ENCODE assay signal across 19 cellular contexts in genomic region chr2:21265752-21266151, GRCh38.
DNase-seq lines count a peak whose midpoint lies in the region; ATAC-seq, FAIRE-seq and TF ChIP-seq lines count a peak whose summit lies in the region.
"Had no signal": no experiment of that assay in that cellular context is flagged by ENCODE, and none has a peak within 500 bp of the region (broad histone marks: within the 10 kb centered on the region; RNA-seq: fewer than 3 reads in every experiment).

No MANE protein-coding gene starts in this region.

- intact Hi-C loops in K562 (cut with micrococcal nuclease) (no loop called here), dorsolateral prefrontal cortex (cut with DNase I) (no loop called here)

- TF ChIP-seq POLR2A in K562 (conservative IDR thresholded peaks at IDR 0.05) (no peak), GM12891 (IDR thresholded peaks at IDR 0.05; ENCODE audit: low read depth, low read length) (no peak)

- H3K9me1 ChIP-seq in K562 (ENCODE audit: control insufficient read depth, insufficient read depth, low read length): no peaks in the 10 kb centered on the region

- no peak for TF ChIP-seq RAD21 in K562 (CRISPR knock-in tag; conservative IDR thresholded peaks at IDR 0.05 in 1 of 2, IDR thresholded peaks at IDR 0.05 in 1 of 2)

- H3K4me1 Mint-ChIP-seq in nephron progenitor cell: peaks cover 50% of the 10 kb centered on the region

- CTCF ChIA-PET in K562 (lab: Yijun Ruan, JAX; ENCODE audit: low intra/inter-chr PET ratio): no interaction called here

- no peaks in the 10 kb centered on the region for H3K9me3 Mint-ChIP-seq in nephron progenitor cell
- H3K9me3 Mint-ChIP-seq: CD4-positive, alpha-beta T cell; H9 had no signal

- H3K9me3 ChIP-seq in K562 (replicated peaks; ENCODE audit: control insufficient read depth, insufficient read depth, low read depth, low read length): no peaks in the 10 kb centered on the region

- WGBS in K562 (ENCODE audit: insufficient coverage, low coverage, missing lambda C conversion rate): 18% methylated on average over 3 of the region's 3 CpGs

- H3K36me3 Mint-ChIP-seq in nephron progenitor cell (ENCODE audit: low read depth): no peaks in the 10 kb centered on the region

- H3K27ac Mint-ChIP-seq in nephron progenitor cell: peak overlapping the region; percentile 29
- H3K27ac Mint-ChIP-seq: CD4-positive, alpha-beta T cell; H9 had no signal

- no peak overlapping the region for H3K4me3 Mint-ChIP-seq in nephron progenitor cell
- H3K4me3 Mint-ChIP-seq: CD4-positive, alpha-beta T cell; H9 had no signal

- in situ Hi-C loops in K562 (cut with MboI): loop anchor here (25.0 kb wide), 1 partner anchor 603 kb away; the partner anchor contains the start of genes GDF7 and HS1BP3

- no peak overlapping the region for H3K4me2 ChIP-seq in K562 (ENCODE audit: insufficient read depth, low read length)

- H3K79me2 ChIP-seq in K562 (ENCODE audit: control insufficient read depth, insufficient read depth, low read length): no peaks in the 10 kb centered on the region

- POLR2A ChIA-PET in K562 (lab: Yijun Ruan, JAX): interaction anchor here (1.2 kb wide), 1 partner anchor 10 kb away, joined by 3 read pairs; no protein-coding TSS in a partner anchor

- H2AFZ ChIP-seq in K562 (ENCODE audit: low read depth, low read length): no peak overlapping the region

- FAIRE-seq in K562 (lab: Jason Lieb, UNC) (peak; percentile 23), GM12891 (lab: Jason Lieb, UNC) (no peak)
- FAIRE-seq: A204.1, H1 had no signal

- BruUV-seq in K562 (replicated peaks; lab: Mats Ljungman, UMichigan): no TSS peak

- no peak overlapping the region for H3K9ac ChIP-seq in K562 (ENCODE audit: insufficient read depth in 1 of 2, low read depth in 2 of 2, low read length in 2 of 2)

- ATAC-seq in K562 (no peak), GM21717 (IDR thresholded peaks at IDR 0.05; ENCODE audit: unreplicated experiment) (no peak)

- H3K4me3 ChIP-seq in K562 (no peak overlapping the region), dorsolateral prefrontal cortex (no peak overlapping the region)

- H3K27ac ChIP-seq in K562 (ENCODE audit: extremely low read depth, low read depth, low read length) (no peak overlapping the region), dorsolateral prefrontal cortex (peak overlapping the region in 58 of 59 donors; percentile 45 to 100 (median 98)), temporal lobe (ENCODE audit: low read depth, low read length) (peak overlapping the region; percentile 99)
- H3K27ac ChIP-seq: C4-2B, HL-60 had no signal

- H3K36me3 ChIP-seq in K562 (ENCODE audit: control insufficient read depth, insufficient read depth, low read length): no peaks in the 10 kb centered on the region; the same call in 2 of the 3 replicates

- H3K27me3 Mint-ChIP-seq in nephron progenitor cell (ENCODE audit: low read depth, poor library complexity): peaks cover 20% of the 10 kb centered on the region
- H3K27me3 Mint-ChIP-seq: CD4-positive, alpha-beta T cell had no signal

- no peak for DNase-seq in K562 (ENCODE audit: extremely low read depth in 1 of 4, low spot score in 3 of 4)
- DNase-seq in dorsolateral prefrontal cortex: no peak
- no peak for DNase-seq in nephron progenitor cell
- no peak for DNase-seq in GM12891 (ENCODE audit: insufficient read length, low spot score)
- no peak for DNase-seq in NCI-H187 treated with DMSO at 0.1 percent for 48 hours (lab: John Stamatoyannopoulos, UW)
- DNase-seq in NCI-H526 (lab: John Stamatoyannopoulos, UW): no peak
- DNase-seq: ACHN; AML-193; CD4-positive, alpha-beta T cell; DMS153; DMS79; GDM1; H9 had no signal

- TF ChIP-seq CTCF in K562 (IDR thresholded peaks at IDR 0.05 in 2 of 3, conservative IDR thresholded peaks at IDR 0.05 in 1 of 3; ENCODE audit: insufficient read depth in 2 of 3, low read depth in 1 of 3, low read length in 3 of 3) (no peak), dorsolateral prefrontal cortex (IDR thresholded peaks at IDR 0.05 in 54 of 56, conservative IDR thresholded peaks at IDR 0.05 in 2 of 56; ENCODE audit: low read depth in 1 of 56, partially characterized antibody in 56 of 56) (no peak), nephron progenitor cell (IDR thresholded peaks at IDR 0.05) (no peak)

- H3K4me1 ChIP-seq in K562 (replicated peaks in 1 of 2; ENCODE audit: control insufficient read depth in 2 of 2, insufficient read depth in 2 of 2, low read length in 2 of 2): no peaks in the 10 kb centered on the region; a peak in 1 of 5 replicates

- H3K27me3 ChIP-seq in K562 (ENCODE audit: control insufficient read depth in 2 of 2, insufficient read depth in 2 of 2, low read length in 2 of 2) (peaks cover 0 to 6% of the 10 kb centered on the region in 2 experiments; a peak in 1 of 5 replicates), dorsolateral prefrontal cortex (no peaks in the 10 kb centered on the region)

- no peaks in the 10 kb centered on the region for H4K20me1 ChIP-seq in K562 (replicated peaks; ENCODE audit: control insufficient read depth, insufficient read depth, low read length)

- no peak for TF ChIP-seq EP300 in K562 (IDR thresholded peaks at IDR 0.05; ENCODE audit: low read length)

TF ChIP-seq in K562, 482 proteins besides CTCF, POLR2A, EP300 and RAD21:
- peak; percentile 73 for TF ChIP-seq ZKSCAN1 (IDR thresholded peaks at IDR 0.05; ENCODE audit: low read depth, low read length)
- no peak for TF ChIP-seq PCBP1 (IDR thresholded peaks at IDR 0.05; ENCODE audit: low read depth, low read length, poor library complexity, severe bottlenecking)

TF ChIP-seq in GM12891, 5 proteins besides CTCF, POLR2A, EP300 and RAD21:
- TF ChIP-seq POLR2AphosphoS5 (IDR thresholded peaks at IDR 0.05; ENCODE audit: low read depth, low read length): no peak
- TF ChIP-seq POU2F2 (IDR thresholded peaks at IDR 0.05; ENCODE audit: low read depth, low read length): no peak
- TF ChIP-seq SPI1 (IDR thresholded peaks at IDR 0.05; ENCODE audit: low read depth, low read length): no peak
- TF ChIP-seq PAX5 (IDR thresholded peaks at IDR 0.05; ENCODE audit: insufficient read depth, low read length, severe bottlenecking): no peak
- no peak for TF ChIP-seq TAF1 (IDR thresholded peaks at IDR 0.05; ENCODE audit: low read depth, low read length)
